8 cellular contexts compared by ENCODE assay signal in the genomic region with DNA sequence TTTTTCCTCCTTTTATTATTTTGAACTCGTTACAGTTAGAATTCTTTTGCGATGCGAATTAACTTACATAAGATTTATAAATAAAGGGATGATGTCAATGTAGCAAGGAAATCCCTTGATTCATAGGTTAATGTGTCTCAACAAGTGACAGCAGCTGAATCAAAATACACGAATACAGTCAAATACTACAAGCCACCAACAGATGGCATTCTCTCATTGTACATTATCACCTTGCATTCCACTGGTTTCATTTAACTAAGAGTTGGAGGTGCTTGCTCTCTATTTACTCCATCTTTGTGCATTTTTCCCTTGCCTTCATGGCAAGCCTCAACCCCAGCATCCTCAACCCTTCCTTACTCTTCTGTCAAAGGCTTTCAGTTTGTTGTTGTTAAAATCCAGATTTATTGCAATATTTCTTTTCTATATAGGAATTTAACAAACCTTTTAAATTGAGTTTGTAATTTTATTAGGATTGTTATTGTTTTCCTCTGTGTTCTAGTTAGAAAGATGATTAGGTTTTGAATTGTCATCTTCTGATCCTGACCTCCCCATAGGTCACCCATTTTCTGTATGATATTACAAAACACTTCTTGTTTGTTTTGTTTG.
DNase-seq lines count a peak whose midpoint lies in the region; TF ChIP-seq lines count a peak whose summit lies in the region.

No MANE protein-coding gene starts in this region.

- 1 to 2% methylated on average over 4 of the region's 4 CpGs for WGBS in esophagus squamous epithelium, 2 donors

- no peaks in the 10 kb centered on the region for H3K4me1 Mint-ChIP-seq in osteocyte (ENCODE audit: unreplicated experiment)
- no peaks in the 10 kb centered on the region for H3K4me1 Mint-ChIP-seq in T-helper 2 cell treated with Interferon-gamma antibody and Interleukin-4, amounts not matched to agents 5 μg/mL and 100 μg/mL, for 36 hours (ENCODE audit: low read depth)

- TF ChIP-seq CTCF in A673 (conservative IDR thresholded peaks at IDR 0.05; ENCODE audit: low read depth, low read length) (peak; percentile 70), GM12873 (IDR thresholded peaks at IDR 0.05; ENCODE audit: insufficient read depth, low read depth, low read length, missing control alignments) (peak; percentile 66), LNCaP clone FGC (IDR thresholded peaks at IDR 0.05; ENCODE audit: control insufficient read depth, extremely low read depth, insufficient read depth) (peak; percentile 80), esophagus squamous epithelium (IDR thresholded peaks at IDR 0.05) (peak; percentile 28 to 71 (median 43)), osteocyte (IDR thresholded peaks at IDR 0.05) (peak; percentile 73)

- CTCF ChIA-PET in A673 (lab: Charles Lee): interaction anchor here (1.0 kb wide), 1 partner anchor 89 kb away, joined by 4 read pairs; no protein-coding TSS in a partner anchor
- CTCF ChIA-PET in HEK293T (lab: Yijun Ruan, JAX): interaction anchor here (0.8 to 1.0 kb wide), 2 partner anchors 314 to 1712 kb away, joined by 3 to 4 read pairs; no protein-coding TSS in a partner anchor

- H3K4me1 ChIP-seq in A673 (ENCODE audit: insufficient read depth, low read length, poor library complexity, severe bottlenecking) (no peaks in the 10 kb centered on the region), esophagus squamous epithelium (no peaks in the 10 kb centered on the region)

- no peak overlapping the region for H3K4me3 ChIP-seq in A673 (ENCODE audit: low read depth, low read length, poor library complexity, severe bottlenecking)
- H3K4me3 ChIP-seq in LNCaP clone FGC (ENCODE audit: low read depth, low read length): no peak overlapping the region
- no peak overlapping the region for H3K4me3 ChIP-seq in esophagus squamous epithelium

- intact Hi-C loops in A673 (cut with micrococcal nuclease; ENCODE audit: unreplicated experiment) (loop anchor here (1.0 to 5.0 kb wide), 3 partner anchors 87 to 374 kb away; no protein-coding TSS in a partner anchor), esophagus squamous epithelium (cut with DNase I) (no loop called here)

- DNase-seq in A673 (ENCODE audit: low spot score): peak; percentile 63
- peak; percentile 42 for DNase-seq in HEK293T (ENCODE audit: extremely low spot score)
- peak; percentile 36 for DNase-seq in LNCaP clone FGC (ENCODE audit: low read depth)
- peak; percentile 56 for DNase-seq in RPMI8226
- no peak for DNase-seq in esophagus squamous epithelium (lab: John Stamatoyannopoulos, UW)
- no peak for DNase-seq in osteocyte (ENCODE audit: extremely low spot score, unreplicated experiment)
- no peak for DNase-seq in T-helper 2 cell treated with Interferon-gamma antibody and Interleukin-4, amounts not matched to agents 5 μg/mL and 100 μg/mL, for 36 hours (ENCODE audit: low spot score)

- no peaks in the 10 kb centered on the region for H3K36me3 Mint-ChIP-seq in osteocyte (ENCODE audit: unreplicated experiment)
- no peaks in the 10 kb centered on the region for H3K36me3 Mint-ChIP-seq in T-helper 2 cell treated with Interferon-gamma antibody and Interleukin-4, amounts not matched to agents 5 μg/mL and 100 μg/mL, for 36 hours (ENCODE audit: low read depth)

- no TSS peak for BruUV-seq in A673 (replicated peaks; lab: Mats Ljungman, UMichigan)

- H3K27me3 Mint-ChIP-seq in osteocyte (ENCODE audit: unreplicated experiment): peaks cover 37% of the 10 kb centered on the region
- H3K27me3 Mint-ChIP-seq in T-helper 2 cell treated with Interferon-gamma antibody and Interleukin-4, amounts not matched to agents 5 μg/mL and 100 μg/mL, for 36 hours (ENCODE audit: low read depth): peaks cover 15% of the 10 kb centered on the region

- H3K9me3 Mint-ChIP-seq in osteocyte (ENCODE audit: unreplicated experiment): peaks cover 12% of the 10 kb centered on the region
- no peaks in the 10 kb centered on the region for H3K9me3 Mint-ChIP-seq in T-helper 2 cell treated with Interferon-gamma antibody and Interleukin-4, amounts not matched to agents 5 μg/mL and 100 μg/mL, for 36 hours

- H3K4me3 Mint-ChIP-seq in osteocyte (ENCODE audit: unreplicated experiment): no peak overlapping the region
- H3K4me3 Mint-ChIP-seq in T-helper 2 cell treated with Interferon-gamma antibody and Interleukin-4, amounts not matched to agents 5 μg/mL and 100 μg/mL, for 36 hours: no peak overlapping the region

- H3K27ac ChIP-seq in A673 (ENCODE audit: low read depth, low read length, poor library complexity, severe bottlenecking) (no peak overlapping the region), esophagus squamous epithelium (no peak overlapping the region)

- H3K9me3 ChIP-seq in A673 (ENCODE audit: low read depth, low read length, poor library complexity, severe bottlenecking) (no peaks in the 10 kb centered on the region), esophagus squamous epithelium (no peaks in the 10 kb centered on the region)

- H3K27ac Mint-ChIP-seq in osteocyte (ENCODE audit: unreplicated experiment): no peak overlapping the region
- H3K27ac Mint-ChIP-seq in T-helper 2 cell treated with Interferon-gamma antibody and Interleukin-4, amounts not matched to agents 5 μg/mL and 100 μg/mL, for 36 hours: no peak overlapping the region

- H3K36me3 ChIP-seq in A673 (ENCODE audit: insufficient read depth, low read length, poor library complexity, severe bottlenecking) (no peaks in the 10 kb centered on the region), esophagus squamous epithelium (no peaks in the 10 kb centered on the region)

- no peak for TF ChIP-seq POLR2A in esophagus squamous epithelium (IDR thresholded peaks at IDR 0.05)

- H3K27me3 ChIP-seq in A673 (replicated peaks; ENCODE audit: insufficient read depth, low read depth, low read length, poor library complexity) (no peaks in the 10 kb centered on the region), esophagus squamous epithelium (no peaks in the 10 kb centered on the region)

- POLR2A ChIA-PET in A673 (lab: Charles Lee; ENCODE audit: low non-redundant PET) (no interaction called here), HEK293T (lab: Yijun Ruan, JAX) (no interaction called here)

TF ChIP-seq in HEK293T, 16 proteins besides CTCF, POLR2A, EP300 and RAD21:
- TF ChIP-seq BHLHE40 (IDR thresholded peaks at IDR 0.05; ENCODE audit: borderline replicate concordance) (no peak), SP1 (IDR thresholded peaks at IDR 0.05) (no peak), ELF4 (IDR thresholded peaks at IDR 0.05) (no peak), FOXM1 (IDR thresholded peaks at IDR 0.05; ENCODE audit: borderline replicate concordance) (no peak), SUZ12 (IDR thresholded peaks at IDR 0.05) (no peak), ZNF384 (IDR thresholded peaks at IDR 0.05) (no peak), NFRKB (IDR thresholded peaks at IDR 0.05) (no peak), L3MBTL2 (conservative IDR thresholded peaks at IDR 0.05) (no peak), LEF1 (IDR thresholded peaks at IDR 0.05; ENCODE audit: borderline replicate concordance) (no peak), CTBP1 (IDR thresholded peaks at IDR 0.05; ENCODE audit: borderline replicate concordance) (no peak), ARNT (IDR thresholded peaks at IDR 0.05) (no peak), TARDBP (IDR thresholded peaks at IDR 0.05) (no peak), HDGF (IDR thresholded peaks at IDR 0.05; ENCODE audit: borderline replicate concordance) (no peak), FOXK2 (IDR thresholded peaks at IDR 0.05) (no peak)
- TF ChIP-seq, protein P1, sequence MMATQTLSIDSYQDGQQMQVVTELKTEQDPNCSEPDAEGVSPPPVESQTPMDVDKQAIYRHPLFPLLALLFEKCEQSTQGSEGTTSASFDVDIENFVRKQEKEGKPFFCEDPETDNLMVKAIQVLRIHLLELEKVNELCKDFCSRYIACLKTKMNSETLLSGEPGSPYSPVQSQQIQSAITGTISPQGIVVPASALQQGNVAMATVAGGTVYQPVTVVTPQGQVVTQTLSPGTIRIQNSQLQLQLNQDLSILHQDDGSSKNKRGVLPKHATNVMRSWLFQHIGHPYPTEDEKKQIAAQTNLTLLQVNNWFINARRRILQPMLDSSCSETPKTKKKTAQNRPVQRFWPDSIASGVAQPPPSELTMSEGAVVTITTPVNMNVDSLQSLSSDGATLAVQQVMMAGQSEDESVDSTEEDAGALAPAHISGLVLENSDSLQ (IDR thresholded peaks at IDR 0.05): no peak

Comparison
In these comparisons a context has a peak if more than half of its experiments do, and no peak if none do; other contexts are left out.
1. DNase-seq: peak in A673 (single experiment), HEK293T (single experiment), LNCaP clone FGC (single experiment) and RPMI8226 (single experiment); none in esophagus squamous epithelium (single experiment), osteocyte (single experiment) and T-helper 2 cell treated with Interferon-gamma antibody and Interleukin-4, amounts not matched to agents 5 μg/mL and 100 μg/mL, for 36 hours (single experiment).
2. Peak in every context shown above with its lines, with median percentiles within 50 percentile points of each other: CTCF ChIP-seq.